In genomic region chr20:58876437-58876836, GRCh38 we compare ENCODE assay signal across 1 cellular context.
TF ChIP-seq lines count a peak whose summit lies in the region.

No MANE protein-coding gene starts in this region.

TF ChIP-seq in GM23338, 12 proteins besides CTCF, POLR2A, EP300 and RAD21:
- TF ChIP-seq ZNF462 (CRISPR knock-in tag; IDR thresholded peaks at IDR 0.05), result no peak
- TF ChIP-seq, protein P1, sequence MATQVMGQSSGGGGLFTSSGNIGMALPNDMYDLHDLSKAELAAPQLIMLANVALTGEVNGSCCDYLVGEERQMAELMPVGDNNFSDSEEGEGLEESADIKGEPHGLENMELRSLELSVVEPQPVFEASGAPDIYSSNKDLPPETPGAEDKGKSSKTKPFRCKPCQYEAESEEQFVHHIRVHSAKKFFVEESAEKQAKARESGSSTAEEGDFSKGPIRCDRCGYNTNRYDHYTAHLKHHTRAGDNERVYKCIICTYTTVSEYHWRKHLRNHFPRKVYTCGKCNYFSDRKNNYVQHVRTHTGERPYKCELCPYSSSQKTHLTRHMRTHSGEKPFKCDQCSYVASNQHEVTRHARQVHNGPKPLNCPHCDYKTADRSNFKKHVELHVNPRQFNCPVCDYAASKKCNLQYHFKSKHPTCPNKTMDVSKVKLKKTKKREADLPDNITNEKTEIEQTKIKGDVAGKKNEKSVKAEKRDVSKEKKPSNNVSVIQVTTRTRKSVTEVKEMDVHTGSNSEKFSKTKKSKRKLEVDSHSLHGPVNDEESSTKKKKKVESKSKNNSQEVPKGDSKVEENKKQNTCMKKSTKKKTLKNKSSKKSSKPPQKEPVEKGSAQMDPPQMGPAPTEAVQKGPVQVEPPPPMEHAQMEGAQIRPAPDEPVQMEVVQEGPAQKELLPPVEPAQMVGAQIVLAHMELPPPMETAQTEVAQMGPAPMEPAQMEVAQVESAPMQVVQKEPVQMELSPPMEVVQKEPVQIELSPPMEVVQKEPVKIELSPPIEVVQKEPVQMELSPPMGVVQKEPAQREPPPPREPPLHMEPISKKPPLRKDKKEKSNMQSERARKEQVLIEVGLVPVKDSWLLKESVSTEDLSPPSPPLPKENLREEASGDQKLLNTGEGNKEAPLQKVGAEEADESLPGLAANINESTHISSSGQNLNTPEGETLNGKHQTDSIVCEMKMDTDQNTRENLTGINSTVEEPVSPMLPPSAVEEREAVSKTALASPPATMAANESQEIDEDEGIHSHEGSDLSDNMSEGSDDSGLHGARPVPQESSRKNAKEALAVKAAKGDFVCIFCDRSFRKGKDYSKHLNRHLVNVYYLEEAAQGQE (IDR thresholded peaks at IDR 0.05; ENCODE audit: unreplicated experiment), result no peak
